ENCODE assay signal across 19 cellular contexts in genomic region chr22:46507451-46508390, GRCh38. TPM values are rescaled to one million over a fixed set of nuclear protein-coding genes. Genes with fewer than 3 reads are reported as not detected.
DNase-seq lines count a peak whose midpoint lies in the region; ATAC-seq, FAIRE-seq and TF ChIP-seq lines count a peak whose summit lies in the region.
"Had no signal": no experiment of that assay in that cellular context is flagged by ENCODE, and none has a peak within 500 bp of the region (broad histone marks: within the 10 kb centered on the region; RNA-seq: fewer than 3 reads in every experiment).

No MANE protein-coding gene starts in this region.

- H3K27ac ChIP-seq in RWPE1 = peak overlapping the region; percentile 57
- no peak overlapping the region for H3K27ac ChIP-seq in HepG2 (ENCODE audit: extremely low read length, insufficient read depth, low read length)
- no peak overlapping the region for H3K27ac ChIP-seq in upper lobe of left lung
- H3K27ac ChIP-seq: GM23248, PC-9, SK-N-MC had no signal

- H3K9me3 ChIP-seq in HepG2 (ENCODE audit: low read length) = no peaks in the 10 kb centered on the region
- no peaks in the 10 kb centered on the region for H3K9me3 ChIP-seq in upper lobe of left lung

- H2AFZ ChIP-seq in HepG2 (ENCODE audit: low read length) = no peak overlapping the region
- H2AFZ ChIP-seq: GM23248, PC-9 had no signal

- TF ChIP-seq CTCF in RWPE1 (conservative IDR thresholded peaks at IDR 0.05; ENCODE audit: low read depth) = no peak
- no peak for TF ChIP-seq CTCF in HepG2 (CRISPR knock-in tag; IDR thresholded peaks at IDR 0.05)
- no peak for TF ChIP-seq CTCF in upper lobe of left lung (IDR thresholded peaks at IDR 0.05)
- TF ChIP-seq CTCF in GM13976 (IDR thresholded peaks at IDR 0.05; ENCODE audit: borderline replicate concordance, control extremely low read depth, extremely low read depth, insufficient read depth, missing control alignments) = no peak

- no peaks in the 10 kb centered on the region for H3K27me3 ChIP-seq in H7 (ENCODE audit: control insufficient read depth, insufficient read depth, low read length)
- peaks cover 0 to 7% of the 10 kb centered on the region in 2 experiments; a peak in 3 of 5 replicates for H3K27me3 ChIP-seq in HepG2 (ENCODE audit: control insufficient read depth in 1 of 2, insufficient read depth in 2 of 2, low read length in 2 of 2)
- no peaks in the 10 kb centered on the region for H3K27me3 ChIP-seq in upper lobe of left lung

- no peaks in the 10 kb centered on the region for H3K79me2 ChIP-seq in HepG2 (ENCODE audit: insufficient read depth, low read length)

- ATAC-seq in HepG2 (peak; percentile 39), upper lobe of left lung (ENCODE audit: low FRiP score in 2 of 2) (peak; percentile 5 to 21)
- ATAC-seq: GM12878, Right ventricle myocardium inferior had no signal

- POLR2A ChIA-PET in RWPE1 (lab: Yijun Ruan, JAX; ENCODE audit: low non-redundant PET) = no interaction called here
- POLR2A ChIA-PET in HepG2 (lab: Yijun Ruan, JAX) = no interaction called here

- TF ChIP-seq POLR2A in HepG2 (IDR thresholded peaks at IDR 0.05; ENCODE audit: insufficient read depth in 1 of 2, low read depth in 2 of 2, low read length in 2 of 2) (no peak), upper lobe of left lung (IDR thresholded peaks at IDR 0.05) (no peak)

- 55% methylated on average over 12 of the region's 32 CpGs for WGBS in HepG2 (ENCODE audit: low lambda C conversion rate)
- 70 to 74% methylated on average over 14 to 28 of the region's 32 CpGs for WGBS in upper lobe of left lung, 2 donors

- H3K36me3 ChIP-seq in H7 (replicated peaks; ENCODE audit: control insufficient read depth, insufficient read depth, low read length) = no peaks in the 10 kb centered on the region
- no peaks in the 10 kb centered on the region for H3K36me3 ChIP-seq in HepG2 (replicated peaks in 1 of 2; ENCODE audit: control insufficient read depth in 1 of 2, insufficient read depth in 2 of 2, low read length in 2 of 2)
- no peaks in the 10 kb centered on the region for H3K36me3 ChIP-seq in upper lobe of left lung

- intact Hi-C loops in HepG2 (cut with micrococcal nuclease; ENCODE audit: unreplicated experiment) = no loop called here

- H3K4me1 ChIP-seq in HepG2 (ENCODE audit: insufficient read depth, low read length) = no peaks in the 10 kb centered on the region
- peaks cover 0 to under 1% (median 0%) of the 10 kb centered on the region in 4 donors for H3K4me1 ChIP-seq in upper lobe of left lung

- CTCF ChIA-PET in RWPE1 (lab: Yijun Ruan, JAX) = no interaction called here
- CTCF ChIA-PET in HepG2 (lab: Yijun Ruan, JAX; ENCODE audit: low intra/inter-chr PET ratio, low total read pairs) = no interaction called here

- H3K4me3 ChIP-seq in H7 (ENCODE audit: insufficient read depth, low read depth, low read length) (no peak overlapping the region), HepG2 (replicated peaks in 1 of 3; ENCODE audit: insufficient read depth in 1 of 3, low read depth in 2 of 3, low read length in 3 of 3) (no peak overlapping the region), upper lobe of left lung (no peak overlapping the region)
- H3K4me3 ChIP-seq: GM12878, GM23248, PC-9, SK-N-MC had no signal

- TF ChIP-seq EP300 in HepG2 (IDR thresholded peaks at IDR 0.05; ENCODE audit: low read depth in 2 of 2, low read length in 2 of 2) (no peak), HepG2 (CRISPR knock-in tag; IDR thresholded peaks at IDR 0.05; ENCODE audit: borderline replicate concordance) (no peak), upper lobe of left lung (IDR thresholded peaks at IDR 0.05) (no peak)

- no peak overlapping the region for H3K4me2 ChIP-seq in HepG2 (ENCODE audit: low read depth, low read length)
- H3K4me2 ChIP-seq: PC-9 had no signal

- no TSS peak for BruUV-seq in HepG2 (replicated peaks; lab: Mats Ljungman, UMichigan)

- in situ Hi-C loops in HepG2 (cut with HindIII; ENCODE audit: extremely low pct_ligation_motif_present, low pct_unique_long_range_greater_than_20kb) = no loop called here
- in situ Hi-C loops in GM13976 (cut with MboI; ENCODE audit: low sequenced_read_pairs, unreplicated experiment) = no loop called here

- DNase-seq in H7 = peak; percentile 84
- no peak for DNase-seq in RWPE1 (ENCODE audit: low spot score)
- no peak for DNase-seq in HepG2 (ENCODE audit: low spot score)
- DNase-seq in upper lobe of left lung = peak in 1 of 2 donors; percentile 73
- DNase-seq in HCEC 1CT = no peak
- DNase-seq in Kasumi-1 (lab: John Stamatoyannopoulos, UW) = no peak
- no peak for DNase-seq in GM13976 (ENCODE audit: low spot score)
- DNase-seq: AML-193; CD4-positive, alpha-beta memory T cell; DMS79 treated with DMSO at 0.1 percent for 48 hours; KBM-7; NCI-H1436; NCI-H2029 treated with DMSO at 0.1 percent for 48 hours; PC-9 had no signal

- no peak for FAIRE-seq in HepG2 (lab: Jason Lieb, UNC)
- FAIRE-seq: GM12878, GM18507 had no signal

- H3K9ac ChIP-seq in HepG2 (ENCODE audit: insufficient read depth, low read depth, low read length) = no peak overlapping the region
- H3K9ac ChIP-seq: GM23248 had no signal

- H4K20me1 ChIP-seq in HepG2 (ENCODE audit: insufficient read depth, low read length) = no peaks in the 10 kb centered on the region

- TF ChIP-seq RAD21 in HepG2 (CRISPR knock-in tag; IDR thresholded peaks at IDR 0.05) = no peak

TF ChIP-seq in HepG2, 621 proteins besides CTCF, POLR2A, EP300 and RAD21:
- no peak for TF ChIP-seq ZNF343 (CRISPR knock-in tag; IDR thresholded peaks at IDR 0.05)
- no peak for TF ChIP-seq SP5 (CRISPR knock-in tag; IDR thresholded peaks at IDR 0.05; ENCODE audit: borderline replicate concordance, low read depth)
- no peak for TF ChIP-seq NPAS2 (CRISPR knock-in tag; IDR thresholded peaks at IDR 0.05; ENCODE audit: borderline replicate concordance)
- no peak for TF ChIP-seq KLF13 (CRISPR knock-in tag; IDR thresholded peaks at IDR 0.05)
- TF ChIP-seq SP2 (CRISPR knock-in tag; IDR thresholded peaks at IDR 0.05) = no peak
- no peak for TF ChIP-seq FOXJ3 (CRISPR knock-in tag; IDR thresholded peaks at IDR 0.05; ENCODE audit: borderline replicate concordance)
- no peak for TF ChIP-seq NR2F1 (CRISPR knock-in tag; IDR thresholded peaks at IDR 0.05)
- TF ChIP-seq ZNF350 (CRISPR knock-in tag; IDR thresholded peaks at IDR 0.05; ENCODE audit: borderline replicate concordance, low read depth) = no peak
- TF ChIP-seq GMEB1 (CRISPR knock-in tag; IDR thresholded peaks at IDR 0.05; ENCODE audit: borderline replicate concordance) = no peak
- no peak for TF ChIP-seq AGO2 (optimal IDR thresholded peaks at IDR 0.05; ENCODE audit: low read depth, low read length)

RNA-seq across cellular contexts. Expression of gene CELSR1, which starts 29.7 kb away (rescaled TPM):
- total RNA-seq in H7 (2014; rRNA removed; shearing (Covaris generic)) = 5.3 and 7.8 TPM in 2 replicates
- 1.5 and 1.8 TPM in 2 replicates for total RNA-seq in HepG2 (2016; rRNA removed; fragmentation: Illumina TruSeq; extraction: Trizol)
- 0.53 and 0.71 TPM in 2 replicates for total RNA-seq in HepG2 (2016; cell fraction: cytosol; rRNA removed; fragmentation: Illumina TruSeq; extraction: Trizol; ENCODE audit: low read depth)
- 1.1 and 1.6 TPM in 2 replicates for total RNA-seq in HepG2 (2016; cell fraction: insoluble cytoplasmic fraction; rRNA removed; fragmentation: Illumina TruSeq; extraction: Trizol)
- 0.62 and 0.71 TPM in 2 replicates for total RNA-seq in HepG2 (2016; cell fraction: membrane; rRNA removed; fragmentation: Illumina TruSeq; extraction: Trizol)
- total RNA-seq in HepG2 (2016; cell fraction: nucleus; rRNA removed; fragmentation: Illumina TruSeq; extraction: Trizol) = 2.1 and 2.2 TPM in 2 replicates
- polyA plus RNA-seq in HepG2 (2011; rRNA removed) = 0.78 and 0.84 TPM in 2 replicates
- 0.49 and 0.62 TPM in 2 replicates for polyA plus RNA-seq in HepG2 (2011; cell fraction: cytosol; rRNA removed)
- polyA plus RNA-seq in HepG2 (2011; cell fraction: nucleus; rRNA removed) = 2.1 and 3.6 TPM in 2 replicates
- 0.75 and 0.95 TPM in 2 replicates for polyA plus RNA-seq in HepG2 (2012)
- 0.17 and 0.26 TPM in 2 replicates for polyA plus RNA-seq in HepG2 (2016; cell fraction: cytosol; fragmentation: Illumina TruSeq; extraction: Trizol; ENCODE audit: low read depth)
- polyA plus RNA-seq in HepG2 (2016; cell fraction: insoluble cytoplasmic fraction; fragmentation: Illumina TruSeq; extraction: Trizol; ENCODE audit: low read depth) = 0.76 and 1.3 TPM in 2 replicates
- 0.38 and 0.70 TPM in 2 replicates for polyA plus RNA-seq in HepG2 (2016; cell fraction: membrane; fragmentation: Illumina TruSeq; extraction: Trizol; ENCODE audit: low read depth)
- 4.1 and 5.1 TPM in 2 replicates for polyA plus RNA-seq in HepG2 (2016; cell fraction: nucleus; fragmentation: Illumina TruSeq; extraction: Trizol; ENCODE audit: insufficient read depth, low read depth)
- 4.5 and 19.4 TPM in 2 replicates for polyA minus RNA-seq in HepG2 (2011; rRNA and poly(A)+ RNA removed; ENCODE audit: low replicate concordance)
- 0.30 and 1.1 TPM in 2 replicates for polyA minus RNA-seq in HepG2 (2011; cell fraction: cytosol; rRNA and poly(A)+ RNA removed)
- polyA minus RNA-seq in HepG2 (2011; cell fraction: nucleus; rRNA and poly(A)+ RNA removed) = 2.0 and 3.5 TPM in 2 replicates
- 100 to 1,000 TPM in 2 of 6 donors, 10 to 100 TPM in 4; 45.1 to 145 (median 80.1) TPM for total RNA-seq in upper lobe of left lung
